Comparison of ENCODE assay signal across 16 cellular contexts in the genomic region with DNA sequence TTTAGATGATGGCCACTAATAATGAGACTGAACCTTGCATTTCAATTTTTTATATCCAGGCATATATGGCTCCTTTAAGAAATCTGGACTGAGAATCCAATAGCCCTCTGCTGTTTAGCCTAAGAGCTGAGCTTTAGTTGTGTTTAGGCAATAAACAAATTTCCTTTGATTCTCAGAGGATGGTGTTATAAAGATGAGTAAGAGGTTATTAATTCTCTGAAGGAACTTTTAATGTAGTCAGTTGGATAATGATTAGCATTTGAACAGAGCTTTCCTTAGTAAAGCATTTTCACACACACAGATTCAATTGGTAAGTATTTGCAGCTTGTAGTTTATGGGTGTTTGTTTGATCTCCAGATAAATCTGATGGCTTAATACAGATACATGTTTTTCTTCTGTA.
DNase-seq lines count a peak whose midpoint lies in the region; ATAC-seq and TF ChIP-seq lines count a peak whose summit lies in the region.
"Had no signal": no experiment of that assay in that cellular context is flagged by ENCODE, and none has a peak within 500 bp of the region (broad histone marks: within the 10 kb centered on the region; RNA-seq: fewer than 3 reads in every experiment).

No MANE protein-coding gene starts in this region.

- TF ChIP-seq CTCF in psoas muscle (IDR thresholded peaks at IDR 0.05) = no peak

- intact Hi-C loops in psoas muscle (cut with DNase I) = no loop called here

- no peaks in the 10 kb centered on the region for H3K36me3 ChIP-seq in psoas muscle (ENCODE audit: insufficient read depth in 1 of 2, low read depth in 1 of 2)

- no peaks in the 10 kb centered on the region for H3K4me1 ChIP-seq in psoas muscle

- no peak overlapping the region for H3K4me3 ChIP-seq in psoas muscle

- H3K27ac ChIP-seq in psoas muscle = no peak overlapping the region
- H3K27ac ChIP-seq: foreskin keratinocyte had no signal

- no peaks in the 10 kb centered on the region for H3K27me3 ChIP-seq in psoas muscle (ENCODE audit: insufficient read depth in 3 of 3, low read length in 2 of 3)
- H3K27me3 ChIP-seq: foreskin keratinocyte had no signal

- no peaks in the 10 kb centered on the region for H3K9me3 ChIP-seq in psoas muscle

- no peak for ATAC-seq in psoas muscle
- no peak for ATAC-seq in GM21529 (IDR thresholded peaks at IDR 0.05; ENCODE audit: unreplicated experiment)
- no peak for ATAC-seq in HG03565 (IDR thresholded peaks at IDR 0.05; ENCODE audit: unreplicated experiment)
- ATAC-seq: left colon had no signal

- DNase-seq in HCEC 1CT (peak; percentile 38), astrocyte of the hippocampus (ENCODE audit: low read depth, low spot score) (peak; percentile 48), glomerular visceral epithelial cell (ENCODE audit: extremely low spot score) (peak; percentile 15), renal cortical epithelial cell (ENCODE audit: low read depth) (peak; percentile 87), psoas muscle (no peak)
- DNase-seq: activated CD4-positive, alpha-beta T cell treated with anti-CD3 and anti-CD28 coated beads, Interleukin-2, amount 50 U/mL, for 4 hours; activated gamma-delta T cell treated with Interleukin-2 at 50 U/mL for 16 hours; DND-41; Karpas-422; left colon; NCI-H510A treated with DMSO at 0.1 percent for 48 hours; stimulated activated CD4-positive, alpha-beta T cell treated with anti-CD3 and anti-CD28 coated beads, Interleukin-15, amount 100 ng/mL, for 24 hours; T-helper 1 cell had no signal

Comparison
In these comparisons a context has a peak if more than half of its experiments do, and no peak if none do; other contexts are left out.
1. DNase-seq: peak in HCEC 1CT (single experiment), astrocyte of the hippocampus (single experiment), glomerular visceral epithelial cell (single experiment) and renal cortical epithelial cell (single experiment); none in psoas muscle (0 of 2).